In the genomic region with DNA sequence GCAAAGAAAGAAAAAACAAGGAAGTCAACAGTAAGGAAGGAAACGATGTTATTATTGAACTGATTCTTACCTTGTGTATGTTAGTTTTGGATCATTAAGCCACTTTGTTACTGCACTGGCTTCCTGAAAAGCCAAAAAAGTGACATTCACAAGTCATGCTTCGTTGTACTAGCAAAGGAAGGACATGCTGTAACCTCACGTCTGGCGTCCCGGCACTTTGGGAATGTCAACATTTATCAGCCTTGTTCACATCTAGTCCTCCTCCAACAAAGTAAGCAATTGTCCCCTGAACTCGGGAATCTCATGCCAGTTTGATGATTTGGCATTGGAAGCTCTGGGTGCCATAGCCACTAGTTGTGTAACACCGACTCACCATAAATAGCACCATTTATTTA, we compare ENCODE assay signal across 1 cellular context.
TF ChIP-seq lines count a peak whose summit lies in the region.

No MANE protein-coding gene starts in this region.

TF ChIP-seq in H1, 55 proteins besides CTCF, POLR2A, EP300 and RAD21:
- TF ChIP-seq GABPA (IDR thresholded peaks at IDR 0.05; ENCODE audit: borderline replicate concordance, insufficient read depth, low read length) (no peak), RNF2 (IDR thresholded peaks at IDR 0.05; ENCODE audit: borderline replicate concordance, low read depth, low read length, missing control alignments, poor library complexity, severe bottlenecking) (no peak), CEBPB (IDR thresholded peaks at IDR 0.05; ENCODE audit: low read depth, low read length) (no peak), SAP30 (IDR thresholded peaks at IDR 0.05; ENCODE audit: insufficient read depth, insufficient replicate concordance, low read length) (no peak), SIRT6 (IDR thresholded peaks at IDR 0.05; ENCODE audit: low read length) (no peak), SIN3A (conservative IDR thresholded peaks at IDR 0.05 in 1 of 2, IDR thresholded peaks at IDR 0.05 in 1 of 2; ENCODE audit: low read depth in 1 of 2, low read length in 2 of 2) (no peak), KDM4A (IDR thresholded peaks at IDR 0.05; ENCODE audit: low read depth, low read length, severe bottlenecking) (no peak), SP1 (IDR thresholded peaks at IDR 0.05; ENCODE audit: low read depth, low read length) (no peak), TCF12 (IDR thresholded peaks at IDR 0.05; ENCODE audit: low read depth, low read length) (no peak), SP2 (IDR thresholded peaks at IDR 0.05; ENCODE audit: low read length) (no peak), SUZ12 (IDR thresholded peaks at IDR 0.05; ENCODE audit: low read length) (no peak), MAFK (IDR thresholded peaks at IDR 0.05; ENCODE audit: low read depth, low read length) (no peak), NRF1 (IDR thresholded peaks at IDR 0.05; ENCODE audit: low read depth, low read length) (no peak), RFX5 (IDR thresholded peaks at IDR 0.05; ENCODE audit: borderline replicate concordance, low read depth, low read length) (no peak), RXRA (IDR thresholded peaks at IDR 0.05; ENCODE audit: insufficient read depth, low read depth, low read length) (no peak), EZH2 (IDR thresholded peaks at IDR 0.05; ENCODE audit: low read depth, low read length, severe bottlenecking) (no peak)
- TF ChIP-seq, protein P1, sequence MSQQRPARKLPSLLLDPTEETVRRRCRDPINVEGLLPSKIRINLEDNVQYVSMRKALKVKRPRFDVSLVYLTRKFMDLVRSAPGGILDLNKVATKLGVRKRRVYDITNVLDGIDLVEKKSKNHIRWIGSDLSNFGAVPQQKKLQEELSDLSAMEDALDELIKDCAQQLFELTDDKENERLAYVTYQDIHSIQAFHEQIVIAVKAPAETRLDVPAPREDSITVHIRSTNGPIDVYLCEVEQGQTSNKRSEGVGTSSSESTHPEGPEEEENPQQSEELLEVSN (IDR thresholded peaks at IDR 0.05): no peak
- TF ChIP-seq, protein P2, sequence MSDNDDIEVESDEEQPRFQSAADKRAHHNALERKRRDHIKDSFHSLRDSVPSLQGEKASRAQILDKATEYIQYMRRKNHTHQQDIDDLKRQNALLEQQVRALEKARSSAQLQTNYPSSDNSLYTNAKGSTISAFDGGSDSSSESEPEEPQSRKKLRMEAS (IDR thresholded peaks at IDR 0.05): no peak
